ENCODE assay signal across 20 cellular contexts in genomic region chr2:28960401-28960800, GRCh38. TPM values are rescaled to one million over a fixed set of nuclear protein-coding genes. Genes with fewer than 3 reads are reported as not detected.
DNase-seq lines count a peak whose midpoint lies in the region; ATAC-seq, FAIRE-seq and TF ChIP-seq lines count a peak whose summit lies in the region.
"Had no signal": no experiment of that assay in that cellular context is flagged by ENCODE, and none has a peak within 500 bp of the region (broad histone marks: within the 10 kb centered on the region; RNA-seq: fewer than 3 reads in every experiment).

No MANE protein-coding gene starts in this region.

- BruUV-seq in endothelial cell of umbilical vein (replicated peaks; lab: Mats Ljungman, UMichigan), result no TSS peak
- BruUV-seq in mammary epithelial cell (replicated peaks; lab: Mats Ljungman, UMichigan), result no TSS peak

- WGBS in right cardiac atrium, result 33% methylated on average over 5 of the region's 5 CpGs
- 65% methylated on average over 5 of the region's 5 CpGs for WGBS in mammary epithelial cell (ENCODE audit: low coverage, missing lambda C conversion rate)

- peak overlapping the region; percentile 35 for H2AFZ ChIP-seq in endothelial cell of umbilical vein (ENCODE audit: low read depth, low read length)
- no peak overlapping the region for H2AFZ ChIP-seq in mammary epithelial cell (ENCODE audit: low read depth, low read length)

- H3K27ac ChIP-seq in right cardiac atrium (ENCODE audit: low read length), result peak overlapping the region; percentile 16
- no peak overlapping the region for H3K27ac ChIP-seq in endothelial cell of umbilical vein (ENCODE audit: insufficient read depth, low read depth, low read length)
- peak overlapping the region; percentile 67 to 86 (median 80) for H3K27ac ChIP-seq in gastrocnemius medialis
- no peak overlapping the region for H3K27ac ChIP-seq in mammary epithelial cell (ENCODE audit: insufficient read depth, low read depth, low read length)

- H3K79me2 ChIP-seq in endothelial cell of umbilical vein (ENCODE audit: control insufficient read depth, insufficient read depth, low read length) (no peaks in the 10 kb centered on the region), mammary epithelial cell (ENCODE audit: insufficient read depth, low read length) (no peaks in the 10 kb centered on the region)

- in situ Hi-C loops in gastrocnemius medialis (cut with MboI; ENCODE audit: low sequenced_read_pairs in 4 of 4), result loop anchor here in 1 of 4 donors (10.0 to 25.0 kb wide), 2 partner anchors 234 to 877 kb away; no protein-coding TSS in a partner anchor
- in situ Hi-C loops in mammary epithelial cell (cut with MboI; ENCODE audit: low sequenced_read_pairs in 2 of 2), result loop anchor here (25.0 kb wide), 3 partner anchors 177 to 1102 kb away; no protein-coding TSS in a partner anchor

- H3K4me3 ChIP-seq in right cardiac atrium (ENCODE audit: low read length) (no peak overlapping the region), endothelial cell of umbilical vein (replicated peaks in 1 of 3; ENCODE audit: insufficient read depth in 1 of 3, low read depth in 1 of 3, low read length in 3 of 3) (no peak overlapping the region), gastrocnemius medialis (no peak overlapping the region), mammary epithelial cell (replicated peaks in 1 of 3; ENCODE audit: insufficient read depth in 1 of 3, low read depth in 2 of 3, low read length in 3 of 3) (no peak overlapping the region)
- H3K4me3 ChIP-seq: GM12878 had no signal

- TF ChIP-seq CTCF in endothelial cell of umbilical vein (IDR thresholded peaks at IDR 0.05; ENCODE audit: extremely low read depth in 1 of 2, insufficient read depth in 1 of 2, low read depth in 1 of 2, low read length in 2 of 2) (no peak), gastrocnemius medialis (IDR thresholded peaks at IDR 0.05 in 4 of 5, conservative IDR thresholded peaks at IDR 0.05 in 1 of 5) (no peak), mammary epithelial cell (conservative IDR thresholded peaks at IDR 0.05 in 1 of 2, IDR thresholded peaks at IDR 0.05 in 1 of 2; ENCODE audit: extremely low read depth in 1 of 2, insufficient read depth in 1 of 2, low read depth in 1 of 2, low read length in 2 of 2) (no peak)

- no peak for ATAC-seq in right cardiac atrium
- no peak for ATAC-seq in gastrocnemius medialis
- no peak for ATAC-seq in HG03280 (IDR thresholded peaks at IDR 0.05; ENCODE audit: unreplicated experiment)
- ATAC-seq: GM12878 had no signal

- no peak for DNase-seq in right cardiac atrium
- DNase-seq in cardiac septum (ENCODE audit: low spot score), result no peak
- DNase-seq in endothelial cell of umbilical vein (ENCODE audit: low read depth, low spot score), result peak; percentile 24
- DNase-seq in gastrocnemius medialis, result no peak
- DNase-seq in mammary epithelial cell, result no peak
- DNase-seq: ACHN; BE2C; C1 segment of cervical spinal cord; CD4-positive, CD25-positive, alpha-beta regulatory T cell; CD8-positive, alpha-beta memory T cell; COR-L47; DMS 273 treated with DMSO at 0.1 percent for 48 hours; DMS53; DND-41; EL; GOT3; H7 had no signal

- no peaks in the 10 kb centered on the region for H3K4me1 ChIP-seq in right cardiac atrium (ENCODE audit: control insufficient read depth, insufficient read depth, low read length)
- H3K4me1 ChIP-seq in endothelial cell of umbilical vein (ENCODE audit: control insufficient read depth, extremely low read depth, insufficient read depth, low read length), result peaks cover 7% of the 10 kb centered on the region
- H3K4me1 ChIP-seq in gastrocnemius medialis, result peaks cover 6 to 10% of the 10 kb centered on the region in 2 donors
- H3K4me1 ChIP-seq in mammary epithelial cell (ENCODE audit: insufficient read depth, low read length), result no peaks in the 10 kb centered on the region

- no peak for FAIRE-seq in endothelial cell of umbilical vein (lab: Jason Lieb, UNC)
- FAIRE-seq: A204.1, GM12878 had no signal

- H3K27me3 ChIP-seq in right cardiac atrium (ENCODE audit: control insufficient read depth, insufficient read depth) (no peaks in the 10 kb centered on the region), endothelial cell of umbilical vein (ENCODE audit: control insufficient read depth in 2 of 2, insufficient read depth in 2 of 2, low read length in 2 of 2) (no peaks in the 10 kb centered on the region), gastrocnemius medialis (no peaks in the 10 kb centered on the region), mammary epithelial cell (ENCODE audit: insufficient read depth, low read length) (no peaks in the 10 kb centered on the region)
- H3K27me3 ChIP-seq: BE2C had no signal

- no peaks in the 10 kb centered on the region for H3K9me1 ChIP-seq in endothelial cell of umbilical vein (replicated peaks; ENCODE audit: control insufficient read depth, extremely low read depth, insufficient read depth, low read length)

- dilution Hi-C loops in endothelial cell of umbilical vein (cut with MboI; ENCODE audit: extremely low pct_ligation_motif_present, low sequenced_read_pairs), result no loop called here
- dilution Hi-C loops in mammary epithelial cell (cut with HindIII; ENCODE audit: low sequenced_read_pairs), result loop anchor here (10.0 kb wide), 1 partner anchor 214 kb away; no protein-coding TSS in a partner anchor

- no peak for TF ChIP-seq POLR2A in endothelial cell of umbilical vein (IDR thresholded peaks at IDR 0.05; ENCODE audit: low read depth, low read length)
- no peak for TF ChIP-seq POLR2A in gastrocnemius medialis (IDR thresholded peaks at IDR 0.05)

- no peaks in the 10 kb centered on the region for H3K9me3 ChIP-seq in right cardiac atrium (ENCODE audit: control insufficient read depth, low read length)
- no peaks in the 10 kb centered on the region for H3K9me3 ChIP-seq in endothelial cell of umbilical vein (replicated peaks; ENCODE audit: control insufficient read depth, insufficient read depth, low read length)
- no peaks in the 10 kb centered on the region for H3K9me3 ChIP-seq in gastrocnemius medialis
- no peaks in the 10 kb centered on the region for H3K9me3 ChIP-seq in mammary epithelial cell (replicated peaks; ENCODE audit: insufficient read depth, low read length)
- H3K9me3 ChIP-seq: BE2C had no signal

- H3K4me2 ChIP-seq in endothelial cell of umbilical vein (ENCODE audit: insufficient read depth, low read length) (no peak overlapping the region), mammary epithelial cell (ENCODE audit: insufficient read depth, low read depth, low read length) (no peak overlapping the region)

- POLR2A ChIA-PET in endothelial cell of umbilical vein (lab: Charles Lee), result no interaction called here

- H4K20me1 ChIP-seq in endothelial cell of umbilical vein (replicated peaks; ENCODE audit: control insufficient read depth, extremely low read depth, insufficient read depth, low read length) (no peaks in the 10 kb centered on the region), mammary epithelial cell (ENCODE audit: insufficient read depth, low read length) (no peaks in the 10 kb centered on the region)

- intact Hi-C loops in right cardiac atrium (cut with DNase I), result no loop called here
- intact Hi-C loops in cardiac septum (cut with DNase I), result loop anchor here (10.0 kb wide), 1 partner anchor 884 kb away; no protein-coding TSS in a partner anchor
- intact Hi-C loops in endothelial cell of umbilical vein (cut with micrococcal nuclease), result no loop called here
- intact Hi-C loops in gastrocnemius medialis (cut with DNase I; ENCODE audit: low total_unique reads), result loop anchor here (1.0 kb wide), 1 partner anchor 51 kb away; no protein-coding TSS in a partner anchor
- intact Hi-C loops in mammary epithelial cell (cut with micrococcal nuclease), result no loop called here

- H3K36me3 ChIP-seq in endothelial cell of umbilical vein (ENCODE audit: control insufficient read depth in 2 of 2, extremely low read depth in 1 of 2, insufficient read depth in 2 of 2, low read length in 2 of 2) (no peaks in the 10 kb centered on the region), gastrocnemius medialis (no peaks in the 10 kb centered on the region), mammary epithelial cell (ENCODE audit: insufficient read depth, low read length) (no peaks in the 10 kb centered on the region)
- H3K36me3 ChIP-seq: BE2C had no signal

- no peak overlapping the region for H3K9ac ChIP-seq in endothelial cell of umbilical vein (replicated peaks; ENCODE audit: extremely low read depth, insufficient read depth, low read length)
- no peak overlapping the region for H3K9ac ChIP-seq in mammary epithelial cell (ENCODE audit: insufficient read depth, low read length)

- CTCF ChIA-PET in endothelial cell of umbilical vein (lab: Charles Lee) (interaction anchor here (1.2 to 1.3 kb wide), 2 partner anchors 1109 to 1112 kb away, joined by 3 to 6 read pairs; no protein-coding TSS in a partner anchor), mammary epithelial cell (lab: Charles Lee; ENCODE audit: low non-redundant PET) (no interaction called here)

TF ChIP-seq in endothelial cell of umbilical vein, 7 proteins besides CTCF, POLR2A, EP300 and RAD21 (continues in another document):
- TF ChIP-seq FOS (IDR thresholded peaks at IDR 0.05; ENCODE audit: borderline replicate concordance, insufficient read depth, low read length) (no peak), JUN (IDR thresholded peaks at IDR 0.05; ENCODE audit: borderline replicate concordance, insufficient read depth, insufficient read length, low read depth) (no peak), EZH2 (IDR thresholded peaks at IDR 0.05; ENCODE audit: borderline replicate concordance, low read depth, low read length, severe bottlenecking) (no peak), MYC (IDR thresholded peaks at IDR 0.05; ENCODE audit: low read depth, low read length) (no peak), POLR2AphosphoS5 (IDR thresholded peaks at IDR 0.05; ENCODE audit: insufficient read depth, low read depth, low read length) (no peak)
- TF ChIP-seq, protein P1, sequence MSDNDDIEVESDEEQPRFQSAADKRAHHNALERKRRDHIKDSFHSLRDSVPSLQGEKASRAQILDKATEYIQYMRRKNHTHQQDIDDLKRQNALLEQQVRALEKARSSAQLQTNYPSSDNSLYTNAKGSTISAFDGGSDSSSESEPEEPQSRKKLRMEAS (IDR thresholded peaks at IDR 0.05; ENCODE audit: insufficient read depth, insufficient read length), result no peak

RNA-seq across cellular contexts. Expression of gene TOGARAM2, which starts 20.7 kb away (rescaled TPM):
- 10 to 100 TPM; 13.6 to 29.5 (median 26.0) TPM for total RNA-seq in right cardiac atrium
- polyA plus RNA-seq in right cardiac atrium, result 17.4 TPM
- total RNA-seq in cardiac septum, result 0.48 TPM
- total RNA-seq in endothelial cell of umbilical vein, result not detected in 2 replicates
- polyA plus RNA-seq in endothelial cell of umbilical vein, result not detected in 2 replicates
- polyA plus RNA-seq in endothelial cell of umbilical vein (2011; cell fraction: cytosol; rRNA removed), result not detected in 2 replicates
- polyA plus RNA-seq in endothelial cell of umbilical vein (2011; cell fraction: nucleus; rRNA removed), result 0.03 and 0.09 TPM in 2 replicates
- polyA plus RNA-seq in endothelial cell of umbilical vein (2012), result 0.53 and 0.64 TPM in 2 replicates
- not detected in 2 replicates for polyA minus RNA-seq in endothelial cell of umbilical vein
- polyA minus RNA-seq in endothelial cell of umbilical vein (2011; cell fraction: cytosol; rRNA and poly(A)+ RNA removed), result 1.5 TPM
- polyA minus RNA-seq in endothelial cell of umbilical vein (2011; cell fraction: nucleus; rRNA and poly(A)+ RNA removed), result not detected in 2 replicates
- 10 to 100 TPM in 3 of 4 donors, 1 to 10 TPM in 1; 6.4 to 64.4 (median 24.3) TPM for total RNA-seq in gastrocnemius medialis
- not detected for total RNA-seq in mammary epithelial cell
- polyA plus RNA-seq in mammary epithelial cell, result 0.09 TPM
- not detected for polyA minus RNA-seq in mammary epithelial cell

Comparison
In these comparisons a context has a peak if more than half of its experiments do, and no peak if none do; other contexts are left out.
1. intact Hi-C loops: an anchor here in cardiac septum (10.0 kb wide) and gastrocnemius medialis (1.0 kb wide); none called in right cardiac atrium, endothelial cell of umbilical vein and mammary epithelial cell.
2. H3K27ac ChIP-seq: peak in right cardiac atrium (single experiment) and gastrocnemius medialis (4 of 4); none in endothelial cell of umbilical vein (single experiment) and mammary epithelial cell (single experiment).